ENCODE assay signal across 16 cellular contexts in the genomic region with DNA sequence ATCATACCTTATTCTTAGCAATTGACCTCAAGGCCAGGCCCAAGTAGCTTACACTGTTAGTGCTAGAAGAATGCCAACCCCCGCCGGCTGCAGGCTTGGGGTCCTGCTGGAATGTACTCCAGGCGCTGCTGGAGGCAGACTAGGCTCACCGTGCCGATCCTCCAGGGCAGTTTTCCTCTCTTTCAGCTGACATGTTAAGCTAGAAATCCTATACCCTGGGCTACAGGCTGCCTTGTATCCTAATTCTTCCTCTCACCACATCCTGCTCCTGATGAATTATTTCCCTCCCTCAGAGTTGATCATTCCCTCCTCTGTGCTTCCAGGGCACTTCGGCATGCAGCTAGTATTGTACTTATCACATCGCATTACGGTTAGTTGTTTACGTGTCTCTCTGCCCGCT. TPM values are rescaled to one million over a fixed set of nuclear protein-coding genes. Genes with fewer than 3 reads are reported as not detected.
DNase-seq lines count a peak whose midpoint lies in the region; ATAC-seq and TF ChIP-seq lines count a peak whose summit lies in the region.
"Had no signal": no experiment of that assay in that cellular context is flagged by ENCODE, and none has a peak within 500 bp of the region (broad histone marks: within the 10 kb centered on the region; RNA-seq: fewer than 3 reads in every experiment).

No MANE protein-coding gene starts in this region.

- TF ChIP-seq RAD21 in IMR-90 (IDR thresholded peaks at IDR 0.05; ENCODE audit: low read length), result no peak
- no peak for TF ChIP-seq RAD21 in neural cell (conservative IDR thresholded peaks at IDR 0.05)

- H3K9me1 ChIP-seq in IMR-90 (ENCODE audit: insufficient read depth, low read length), result no peaks in the 10 kb centered on the region; the same call in 1 of the 2 replicates

- H2AFZ ChIP-seq in IMR-90 (replicated peaks; ENCODE audit: low read length, poor library complexity), result no peak overlapping the region
- H2AFZ ChIP-seq in neural cell (ENCODE audit: low read depth, low read length), result no peak overlapping the region
- H2AFZ ChIP-seq in OCI-LY7 (ENCODE audit: low read length), result no peak overlapping the region

- H3K56ac ChIP-seq in IMR-90 (ENCODE audit: extremely low read depth, insufficient read depth, low read length), result no peak overlapping the region

- intact Hi-C loops in IMR-90 (cut with micrococcal nuclease) (loop anchor here (5.0 kb wide), 1 partner anchor 92 kb away; no protein-coding TSS in a partner anchor), dorsolateral prefrontal cortex (cut with DNase I) (no loop called here), OCI-LY7 (cut with micrococcal nuclease; ENCODE audit: unreplicated experiment) (no loop called here)

- no peaks in the 10 kb centered on the region for H3K79me1 ChIP-seq in IMR-90 (ENCODE audit: low read depth in 1 of 2, low read length in 2 of 2)

- H2BK5ac ChIP-seq in IMR-90 (ENCODE audit: low read depth, low read length, poor library complexity, severe bottlenecking), result no peak overlapping the region

- no peak overlapping the region for H2AK9ac ChIP-seq in IMR-90 (replicated peaks; ENCODE audit: low read depth, low read length, poor library complexity)

- no peak for TF ChIP-seq POLR2A in IMR-90 (IDR thresholded peaks at IDR 0.05; ENCODE audit: low read depth, low read length)

- no peak overlapping the region for H3K4me3 ChIP-seq in IMR-90 (ENCODE audit: insufficient read depth, low read depth, low read length)
- H3K4me3 ChIP-seq in dorsolateral prefrontal cortex, result peak overlapping the region in 46 of 59 donors; percentile 5 to 74 (median 59)
- peak overlapping the region; percentile 92 for H3K4me3 ChIP-seq in neural cell (ENCODE audit: low read length)
- no peak overlapping the region for H3K4me3 ChIP-seq in OCI-LY7 (ENCODE audit: low read depth, low read length, poor library complexity, severe bottlenecking)

- no peak overlapping the region for H2BK20ac ChIP-seq in IMR-90 (ENCODE audit: low read depth, low read length)

- H4K91ac ChIP-seq in IMR-90 (ENCODE audit: insufficient read depth, low read depth, low read length), result no peak overlapping the region

- H3K9me2 ChIP-seq in neural cell (ENCODE audit: insufficient read depth, low read length), result no peaks in the 10 kb centered on the region
- H3K9me2 ChIP-seq in OCI-LY7 (ENCODE audit: insufficient read depth, low read length), result no peaks in the 10 kb centered on the region

- H3K4me2 ChIP-seq in IMR-90 (ENCODE audit: low read depth, low read length) (no peak overlapping the region), neural cell (ENCODE audit: low read length) (no peak overlapping the region), OCI-LY7 (ENCODE audit: low read length) (no peak overlapping the region)

- no peaks in the 10 kb centered on the region for H3K9me3 ChIP-seq in IMR-90 (ENCODE audit: control insufficient read depth, insufficient read depth, low read length)
- H3K9me3 ChIP-seq in neural cell (ENCODE audit: low read length), result no peaks in the 10 kb centered on the region
- H3K9me3 ChIP-seq in OCI-LY7 (ENCODE audit: low read length), result no peaks in the 10 kb centered on the region
- H3K9me3 ChIP-seq: HAP-1 had no signal

- H3K36me3 ChIP-seq in IMR-90 (ENCODE audit: control insufficient read depth, insufficient read depth, low read length), result no peaks in the 10 kb centered on the region
- no peaks in the 10 kb centered on the region for H3K36me3 ChIP-seq in neural cell (ENCODE audit: insufficient read depth, low read length)
- no peaks in the 10 kb centered on the region for H3K36me3 ChIP-seq in OCI-LY7 (ENCODE audit: insufficient read depth, low read length)

- POLR2A ChIA-PET in IMR-90 (lab: Charles Lee; ENCODE audit: unreplicated experiment) (no interaction called here), OCI-LY7 (lab: Charles Lee) (interaction anchor here (0.8 to 1.1 kb wide), 2 partner anchors 26 to 339 kb away, joined by 3 read pairs; no protein-coding TSS in a partner anchor)

- H4K5ac ChIP-seq in IMR-90 (ENCODE audit: low read depth, low read length), result no peak overlapping the region

- no peak overlapping the region for H2BK120ac ChIP-seq in IMR-90 (ENCODE audit: low read depth, low read length)

- in situ Hi-C loops in IMR-90 (cut with MboI; ENCODE audit: low sequenced_read_pairs), result no loop called here

- H3K14ac ChIP-seq in IMR-90 (replicated peaks; ENCODE audit: low read depth, low read length), result no peak overlapping the region

- H4K20me1 ChIP-seq in IMR-90 (ENCODE audit: insufficient read depth, low read length), result 0 out of 2 replicates have a peak, but pooled peaks cover 5% of the 10 kb centered on the region
- peaks cover 5% of the 10 kb centered on the region for H4K20me1 ChIP-seq in neural cell (ENCODE audit: insufficient read depth)
- no peaks in the 10 kb centered on the region for H4K20me1 ChIP-seq in OCI-LY7 (ENCODE audit: insufficient read depth, low read length)

- dilution Hi-C loops in IMR-90 (cut with HindIII; ENCODE audit: low sequenced_read_pairs, unreplicated experiment), result no loop called here

- CTCF ChIA-PET in IMR-90 (lab: Yijun Ruan, JAX) (no interaction called here), OCI-LY7 (lab: Charles Lee; ENCODE audit: unreplicated experiment) (no interaction called here)

- H3K79me2 ChIP-seq in neural cell (replicated peaks; ENCODE audit: insufficient read depth, low read length), result peaks cover 48% of the 10 kb centered on the region
- no peaks in the 10 kb centered on the region for H3K79me2 ChIP-seq in OCI-LY7 (ENCODE audit: insufficient read depth, low read depth, low read length)

- no peak overlapping the region for H3K4ac ChIP-seq in IMR-90 (ENCODE audit: low read depth, low read length)

- no peak overlapping the region for H3K18ac ChIP-seq in IMR-90 (ENCODE audit: low read depth, low read length)

- DNase-seq in ELF-1 (ENCODE audit: low read depth, low spot score) (peak; percentile 82), IMR-90 (peak; percentile 9), dorsolateral prefrontal cortex (peak in 1 of 10 donors; percentile 8), EL (no peak), NCI-H1417 treated with DMSO at 0.1 percent for 48 hours (lab: John Stamatoyannopoulos, UW) (no peak), OCI-LY7 (ENCODE audit: low spot score) (no peak), NCI-H524 (lab: John Stamatoyannopoulos, UW) (no peak)
- DNase-seq: activated CD8-positive, alpha-beta T cell treated with anti-CD3 and anti-CD28 coated beads for 36 hours; foreskin fibroblast; MM.1S; NCI-H1930; NCI-H774; stimulated activated CD4-positive, alpha-beta T cell treated with anti-CD3 and anti-CD28 coated beads, Interleukin-4, amount 100 ng/mL, for 24 hours; SW 1271 had no signal

- BruUV-seq in IMR-90 (replicated peaks; lab: Mats Ljungman, UMichigan) (no TSS peak), OCI-LY7 (replicated peaks; lab: Mats Ljungman, UMichigan) (no TSS peak)

- H3K27ac ChIP-seq in IMR-90 (ENCODE audit: insufficient read depth, low read length) (no peak overlapping the region), dorsolateral prefrontal cortex (peak overlapping the region in 10 of 59 donors; percentile 14 to 85 (median 32)), neural cell (ENCODE audit: low read length) (no peak overlapping the region), OCI-LY7 (ENCODE audit: low read depth, low read length, poor library complexity, severe bottlenecking) (no peak overlapping the region)

- no peak overlapping the region for H3K9ac ChIP-seq in IMR-90 (ENCODE audit: low read depth, low read length)
- no peak overlapping the region for H3K9ac ChIP-seq in neural cell (ENCODE audit: low read length)

- H3K4me1 ChIP-seq in IMR-90 (ENCODE audit: control insufficient read depth, insufficient read depth, low read length), result 0 out of 2 replicates have a peak, but pooled peaks cover 2% of the 10 kb centered on the region
- H3K4me1 ChIP-seq in OCI-LY7 (ENCODE audit: insufficient read depth, low read length, poor library complexity, severe bottlenecking), result peaks cover 32% of the 10 kb centered on the region

- H3K27me3 ChIP-seq in IMR-90 (ENCODE audit: control insufficient read depth, insufficient read depth, low read length), result peaks cover 58% of the 10 kb centered on the region
- no peaks in the 10 kb centered on the region for H3K27me3 ChIP-seq in dorsolateral prefrontal cortex
- no peaks in the 10 kb centered on the region for H3K27me3 ChIP-seq in neural cell (ENCODE audit: insufficient read depth, low read depth, low read length)

- no peak for TF ChIP-seq CTCF in IMR-90 (conservative IDR thresholded peaks at IDR 0.05; ENCODE audit: low read depth, low read length)
- TF ChIP-seq CTCF in dorsolateral prefrontal cortex (IDR thresholded peaks at IDR 0.05 in 54 of 56, conservative IDR thresholded peaks at IDR 0.05 in 2 of 56; ENCODE audit: low read depth in 1 of 56, partially characterized antibody in 56 of 56), result no peak
- TF ChIP-seq CTCF in neural cell (IDR thresholded peaks at IDR 0.05; ENCODE audit: poor library complexity, severe bottlenecking), result no peak
- no peak for TF ChIP-seq CTCF in OCI-LY7 (conservative IDR thresholded peaks at IDR 0.05; ENCODE audit: low read length)

- no peak for ATAC-seq in IMR-90 (ENCODE audit: low read depth)
- ATAC-seq: activated CD8-positive, alpha-beta T cell treated with anti-CD3 and anti-CD28 coated beads for 36 hours had no signal

- no peak for TF ChIP-seq EP300 in neural cell (conservative IDR thresholded peaks at IDR 0.05; ENCODE audit: poor library complexity, severe bottlenecking)

- H2BK15ac ChIP-seq in IMR-90 (ENCODE audit: low read depth, low read length), result no peak overlapping the region

- H3F3A ChIP-seq in neural cell (ENCODE audit: insufficient read depth, low read length, poor library complexity, severe bottlenecking), result no peaks in the 10 kb centered on the region

- WGBS in IMR-90 (ENCODE audit: extremely low coverage in 2 of 2, insufficient read length in 1 of 2), 2 experiments, result 25% methylated on average over 6 of the region's 10 CpGs; no CpG with 5 or more reads in 1 of the 2 experiments

- H3K23ac ChIP-seq in IMR-90 (ENCODE audit: low read depth, low read length), result 0 out of 2 replicates have a peak overlapping the region, but pooled peaks have one; percentile 25

- H4K8ac ChIP-seq in IMR-90 (ENCODE audit: low read depth in 2 of 2, low read length in 2 of 2), result no peak overlapping the region

- no peak overlapping the region for H2AK5ac ChIP-seq in IMR-90 (ENCODE audit: low read depth, low read length)

RNA-seq across cellular contexts. Expression of gene SPTBN2, which starts 3.4 kb away (rescaled TPM):
- total RNA-seq in IMR-90 (2012; rRNA removed) (0.18 and 0.56 TPM in 2 replicates), dorsolateral prefrontal cortex (100 to 1,000 TPM in 119 of 120 experiments, 10 to 100 TPM in 1; 79.3 to 370 (median 252) TPM), OCI-LY7 (2022) (13.0 and 16.2 TPM in 2 replicates)
- polyA plus RNA-seq in IMR-90 (2012; rRNA removed) (0.41 and 0.57 TPM in 2 replicates), neural cell (159 and 219 TPM in 2 replicates)
- polyA plus RNA-seq in IMR-90 (2012; cell fraction: cytosol; rRNA removed), result 0.49 and 0.61 TPM in 2 replicates
- polyA plus RNA-seq in IMR-90 (2012; cell fraction: nucleus; rRNA removed; ENCODE audit: low replicate concordance), result 1.4 and 2.6 TPM in 2 replicates
- polyA minus RNA-seq in neural cell, result 303 and 334 TPM in 2 replicates
- 22.7 and 25.2 TPM in 2 replicates for total RNA-seq in OCI-LY7 (2014; rRNA removed; shearing (Covaris generic))

RNA-seq across cellular contexts. Expression of gene RBM4B, which starts 48.0 kb away (rescaled TPM):
- total RNA-seq in IMR-90 (2012; rRNA removed) (23.1 and 25.6 TPM in 2 replicates), dorsolateral prefrontal cortex (10 to 100 TPM; 17.3 to 45.2 (median 30.7) TPM), OCI-LY7 (2022) (38.3 and 39.4 TPM in 2 replicates)
- polyA plus RNA-seq in IMR-90 (2012; rRNA removed) (21.1 and 26.7 TPM in 2 replicates), neural cell (197 and 212 TPM in 2 replicates)
- 11.4 and 17.8 TPM in 2 replicates for polyA plus RNA-seq in IMR-90 (2012; cell fraction: cytosol; rRNA removed)
- 21.4 and 62.4 TPM in 2 replicates for polyA plus RNA-seq in IMR-90 (2012; cell fraction: nucleus; rRNA removed; ENCODE audit: low replicate concordance)
- 138 and 152 TPM in 2 replicates for polyA minus RNA-seq in neural cell
- 29.1 and 40.0 TPM in 2 replicates for total RNA-seq in OCI-LY7 (2014; rRNA removed; shearing (Covaris generic))

Comparison
In these comparisons a context has a peak if more than half of its experiments do, and no peak if none do; other contexts are left out.
1. DNase-seq: peak in ELF-1 (single experiment) and IMR-90 (single experiment); none in EL (single experiment), NCI-H1417 treated with DMSO at 0.1 percent for 48 hours (single experiment), OCI-LY7 (single experiment) and NCI-H524 (0 of 2).
2. H3K4me3 ChIP-seq: peak in dorsolateral prefrontal cortex (46 of 59) and neural cell (single experiment); none in IMR-90 (single experiment) and OCI-LY7 (single experiment).